ENCODE assay signal across 10 cellular contexts in genomic region chr1:93702102-93702827, GRCh38. TPM values are rescaled to one million over a fixed set of nuclear protein-coding genes. Genes with fewer than 3 reads are reported as not detected.
DNase-seq lines count a peak whose midpoint lies in the region; ATAC-seq and TF ChIP-seq lines count a peak whose summit lies in the region.
"Had no signal": no experiment of that assay in that cellular context is flagged by ENCODE, and none has a peak within 500 bp of the region (broad histone marks: within the 10 kb centered on the region; RNA-seq: fewer than 3 reads in every experiment).

No MANE protein-coding gene starts in this region.

- H3K27me3 ChIP-seq in brain microvascular endothelial cell (replicated peaks): no peaks in the 10 kb centered on the region
- H3K27me3 ChIP-seq in osteoblast (ENCODE audit: insufficient read depth, low read length): no peaks in the 10 kb centered on the region
- H3K27me3 ChIP-seq in HAP-1 (ENCODE audit: low read depth): no peaks in the 10 kb centered on the region

- H3K4me1 ChIP-seq in osteoblast (ENCODE audit: insufficient read depth, low read length) (peaks cover 22% of the 10 kb centered on the region), HAP-1 (no peaks in the 10 kb centered on the region)

- in situ Hi-C loops in GM13976 (cut with MboI; ENCODE audit: low sequenced_read_pairs, unreplicated experiment) (no loop called here), brain microvascular endothelial cell (cut with HindIII; ENCODE audit: low pct_ligation_motif_present, low sequenced_read_pairs) (no loop called here), HAP-1 (cut with MboI; ENCODE audit: low sequenced_read_pairs) (no loop called here)

- peak; percentile 30 for ATAC-seq in HG03378 (IDR thresholded peaks at IDR 0.05; ENCODE audit: unreplicated experiment)
- ATAC-seq in GM21515 (IDR thresholded peaks at IDR 0.05; ENCODE audit: unreplicated experiment): no peak
- ATAC-seq: T-helper 17 cell had no signal

- no peaks in the 10 kb centered on the region for H4K20me1 ChIP-seq in osteoblast (ENCODE audit: insufficient read depth, low read length)

- no peak overlapping the region for H3K4me3 ChIP-seq in brain microvascular endothelial cell (ENCODE audit: low read depth, low read length)
- H3K4me3 ChIP-seq in osteoblast (ENCODE audit: insufficient read depth, low read length): no peak overlapping the region
- no peak overlapping the region for H3K4me3 ChIP-seq in HAP-1
- H3K4me3 ChIP-seq: lung had no signal

- H3K36me3 ChIP-seq in brain microvascular endothelial cell (replicated peaks) (no peaks in the 10 kb centered on the region), osteoblast (ENCODE audit: insufficient read depth, low read length) (no peaks in the 10 kb centered on the region), HAP-1 (replicated peaks) (no peaks in the 10 kb centered on the region)

- H2AFZ ChIP-seq in osteoblast (ENCODE audit: low read length): peak overlapping the region; percentile 49

- TF ChIP-seq CTCF in GM13976 (IDR thresholded peaks at IDR 0.05; ENCODE audit: borderline replicate concordance, control extremely low read depth, extremely low read depth, insufficient read depth, missing control alignments) (no peak), brain microvascular endothelial cell (IDR thresholded peaks at IDR 0.05; ENCODE audit: low read depth, low read length, missing control alignments) (no peak), osteoblast (IDR thresholded peaks at IDR 0.05; ENCODE audit: extremely low read depth, low read depth, low read length) (no peak)

- H3K4me2 ChIP-seq in osteoblast (ENCODE audit: insufficient read depth, low read length): peak overlapping the region; percentile 29

- H3K9me3 ChIP-seq in osteoblast (ENCODE audit: low read depth, low read length) (no peaks in the 10 kb centered on the region), HAP-1 (no peaks in the 10 kb centered on the region)

- peak overlapping the region; percentile 84 for H3K27ac ChIP-seq in brain microvascular endothelial cell
- H3K27ac ChIP-seq in osteoblast (ENCODE audit: low read depth, low read length): peak overlapping the region; percentile 73

- DNase-seq in GM13976 (ENCODE audit: low spot score): peak; percentile 63
- no peak for DNase-seq in brain microvascular endothelial cell
- DNase-seq in osteoblast (ENCODE audit: insufficient read length, low spot score, missing footprints): no peak
- no peak for DNase-seq in HAP-1 (ENCODE audit: low spot score in 2 of 2)
- DNase-seq in T-helper 2 cell: no peak
- DNase-seq in stimulated activated CD4-positive, alpha-beta T cell treated with anti-CD3 and anti-CD28 coated beads, Interleukin-15, amount 100 ng/mL, for 24 hours: no peak
- DNase-seq: T-helper 17 cell had no signal

- H3K79me2 ChIP-seq in osteoblast (ENCODE audit: insufficient read depth, low read length): no peaks in the 10 kb centered on the region

RNA-seq across cellular contexts. Expression of gene BCAR3, which starts 20.6 kb away (rescaled TPM):
- 34.0 and 37.1 TPM in 2 replicates for total RNA-seq in osteoblast
